8 cellular contexts compared by ENCODE assay signal in genomic region chr14:105999361-106000028, GRCh38.
DNase-seq lines count a peak whose midpoint lies in the region; ATAC-seq and TF ChIP-seq lines count a peak whose summit lies in the region.

No MANE protein-coding gene starts in this region.

- intact Hi-C loops in CD14-positive monocyte (cut with micrococcal nuclease) = loop anchor here (10.0 kb wide), 2 partner anchors 55 to 325 kb away; no protein-coding TSS in a partner anchor
- intact Hi-C loops in natural killer cell (cut with micrococcal nuclease) = loop anchor here (1.0 to 10.0 kb wide), 2 partner anchors 24 to 55 kb away; no protein-coding TSS in a partner anchor

- peak; percentile 92 for ATAC-seq in GM19372 (IDR thresholded peaks at IDR 0.05; ENCODE audit: low read depth, unreplicated experiment)
- ATAC-seq in HG03571 (IDR thresholded peaks at IDR 0.05; ENCODE audit: unreplicated experiment) = peak; percentile 62
- peak; percentile 82 to 96 (median 84) for ATAC-seq in natural killer cell

- DNase-seq in CD14-positive monocyte (ENCODE audit: low spot score) (peak; percentile 63), cerebellum (ENCODE audit: low spot score) (peak; percentile 7), natural killer cell (peak; percentile 78), DMS114 treated with DMSO at 0.1 percent for 48 hours (lab: John Stamatoyannopoulos, UW; ENCODE audit: unreplicated experiment) (no peak), amniotic stem cell (lab: John Stamatoyannopoulos, UW) (no peak)

- H3K9me3 Mint-ChIP-seq in CD14-positive monocyte = peaks cover 4 to 14% (median 8%) of the 10 kb centered on the region in 7 donors
- H3K9me3 Mint-ChIP-seq in natural killer cell = no peaks in the 10 kb centered on the region

- H3K4me3 Mint-ChIP-seq in CD14-positive monocyte = no peak overlapping the region
- H3K4me3 Mint-ChIP-seq in natural killer cell = peak overlapping the region; percentile 9

- H3K27ac ChIP-seq in VCaP = no peak overlapping the region

- peaks cover 0 to 1% (median 0%) of the 10 kb centered on the region in 3 donors for H3K27me3 Mint-ChIP-seq in CD14-positive monocyte (ENCODE audit: low read depth in 3 of 3)
- H3K27me3 Mint-ChIP-seq in natural killer cell (ENCODE audit: low read depth in 2 of 2) = peaks cover 0 to 4% of the 10 kb centered on the region in 2 donors

- H3K4me1 Mint-ChIP-seq in CD14-positive monocyte (peaks cover 10% of the 10 kb centered on the region), natural killer cell (peaks cover 25 to 33% of the 10 kb centered on the region in 2 donors)

- H3K36me3 Mint-ChIP-seq in CD14-positive monocyte (no peaks in the 10 kb centered on the region), natural killer cell (no peaks in the 10 kb centered on the region)

- H3K27ac Mint-ChIP-seq in CD14-positive monocyte (peak overlapping the region in 1 of 7 donors; percentile 25), natural killer cell (peak overlapping the region; percentile 44 to 56)

- TF ChIP-seq CTCF in CD14-positive monocyte (IDR thresholded peaks at IDR 0.05) (peak; percentile 68), VCaP (conservative IDR thresholded peaks at IDR 0.05) (peak; percentile 50), natural killer cell (IDR thresholded peaks at IDR 0.05) (peak; percentile 84)

Comparison
In these comparisons a context has a peak if more than half of its experiments do, and no peak if none do; other contexts are left out.
1. DNase-seq: peak in CD14-positive monocyte (single experiment), cerebellum (single experiment) and natural killer cell (single experiment); none in DMS114 treated with DMSO at 0.1 percent for 48 hours (single experiment) and amniotic stem cell (single experiment).
2. Peak in every context shown above with its lines, with median percentiles within 50 percentile points of each other: CTCF ChIP-seq and ATAC-seq.